ENCODE assay signal across 7 cellular contexts in the genomic region with DNA sequence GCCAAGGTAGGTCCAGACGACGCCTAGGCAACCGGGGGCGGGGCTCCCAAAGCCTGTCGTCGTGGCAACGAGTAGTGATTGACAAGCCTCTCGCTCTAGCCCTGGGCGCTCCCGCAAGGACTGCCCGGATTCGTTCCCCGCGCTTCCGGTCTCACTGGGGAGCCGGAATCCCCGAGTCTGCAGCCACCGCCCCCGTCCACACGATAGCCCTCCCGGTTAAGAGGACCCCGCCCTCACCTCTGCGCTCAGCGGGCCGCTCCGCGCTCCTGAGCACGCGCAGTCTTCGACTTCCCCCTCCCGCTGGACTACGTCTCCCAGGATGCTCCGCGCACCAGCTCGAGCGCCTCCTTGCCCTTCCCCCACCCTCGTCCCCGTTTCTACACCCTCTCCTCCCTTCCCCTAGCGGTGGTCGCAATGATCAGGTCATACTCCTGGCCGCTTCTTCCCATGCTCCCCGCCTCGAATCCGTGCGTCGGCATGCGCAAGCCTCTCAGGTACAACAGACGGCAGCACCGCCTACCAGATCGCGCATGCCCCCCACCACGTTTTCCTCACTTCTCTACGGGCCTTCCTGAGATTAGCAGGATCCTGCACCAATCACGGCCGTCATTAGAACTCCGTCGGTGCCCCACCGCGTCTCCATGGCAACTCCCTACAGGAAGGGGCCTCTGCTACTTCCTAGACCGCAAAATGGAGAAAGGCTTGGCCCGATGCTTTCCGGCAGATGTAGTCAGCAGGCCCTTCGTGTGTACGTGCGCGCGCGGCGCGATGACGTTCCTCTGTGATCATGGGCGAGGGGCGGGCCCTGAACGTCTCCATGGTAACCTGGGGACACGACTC. TPM values are rescaled to one million over a fixed set of nuclear protein-coding genes. Genes with fewer than 3 reads are reported as not detected.
DNase-seq lines count a peak whose midpoint lies in the region; ATAC-seq and FAIRE-seq lines count a peak whose summit lies in the region.

A gene (minus strand): TSS at position 518 of the 840 bp plus-strand sequence. CDS start 1,946 bp downstream, outside the sequence.

- DNase-seq in cerebellum (ENCODE audit: low spot score) (peak; percentile 98), left colon (peak; percentile 100), DMS53 treated with DMSO at 0.1 percent for 48 hours (lab: John Stamatoyannopoulos, UW; ENCODE audit: unreplicated experiment) (no peak)
- DNase-seq in stimulated activated CD4-positive, alpha-beta T cell treated with anti-CD3 and anti-CD28 coated beads, Interleukin-2, amount 100 ng/mL, for 4 hours (ENCODE audit: low read depth): peak; percentile 100

- intact Hi-C loops in left colon (cut with DNase I, micrococcal nuclease): no loop called here

- ATAC-seq in GM18909 (IDR thresholded peaks at IDR 0.05; ENCODE audit: poor library complexity, unreplicated experiment) (peak; percentile 60), HG03139 (IDR thresholded peaks at IDR 0.05; ENCODE audit: unreplicated experiment) (peak; percentile 43), left colon (peak; percentile 72)

- peak; percentile 94 for FAIRE-seq in TTC549 (lab: Jason Lieb, UNC)

RNA-seq across cellular contexts. Expression of the gene that starts here (rescaled TPM):
- total RNA-seq in cerebellum: 20.5 TPM
- total RNA-seq in left colon: 10 to 100 TPM; 22.8 to 28.9 TPM
